ENCODE assay signal across 15 cellular contexts in the genomic region with DNA sequence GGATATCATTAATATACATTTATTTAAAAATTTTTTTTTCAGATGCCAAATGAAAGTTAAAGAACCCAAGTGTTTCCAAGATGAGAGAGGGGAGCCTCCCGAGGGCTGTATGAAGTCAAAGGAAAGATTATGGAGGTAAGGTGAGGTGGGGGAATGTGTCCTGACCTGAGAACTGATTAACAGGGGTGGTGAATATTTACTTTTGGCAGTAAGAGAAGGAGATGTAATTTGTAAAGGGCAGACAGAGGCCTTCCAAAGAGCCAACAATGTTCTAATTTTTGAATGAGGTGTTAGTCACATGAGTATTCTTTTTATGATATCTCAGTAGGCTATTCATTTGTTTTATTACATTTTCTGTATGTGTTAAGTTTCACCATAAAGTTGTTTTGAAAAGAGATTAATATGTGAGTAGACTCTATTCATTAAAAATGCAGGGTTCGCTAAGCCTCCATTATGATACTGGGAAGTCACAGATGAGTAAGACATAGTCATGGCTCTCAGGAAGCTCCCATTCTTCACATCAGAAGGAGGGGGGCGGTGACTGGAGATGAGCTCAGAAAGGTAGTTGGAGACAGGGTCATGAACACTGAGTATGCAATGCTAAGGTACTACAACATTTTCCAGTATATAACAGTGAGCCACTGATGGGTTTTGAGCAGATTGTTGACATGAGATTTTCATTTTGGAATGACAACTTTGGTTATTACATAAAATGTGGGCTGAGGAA.
A peak's percentile ranks its signal among the peaks of the same experiment; 100 is the strongest.
DNase-seq lines count a peak whose midpoint lies in the region; ATAC-seq and TF ChIP-seq lines count a peak whose summit lies in the region.
"Had no signal": no experiment of that assay in that cellular context is flagged by ENCODE, and none has a peak within 500 bp of the region (broad histone marks: within the 10 kb centered on the region; RNA-seq: fewer than 3 reads in every experiment).

No MANE protein-coding gene starts in this region.

- H3K27me3 Mint-ChIP-seq in CD14-positive monocyte (ENCODE audit: low read depth in 3 of 3): peaks cover 0 to 2% (median 0%) of the 10 kb centered on the region in 3 donors
- no peaks in the 10 kb centered on the region for H3K27me3 Mint-ChIP-seq in activated T-helper 17 cell treated with anti-CD3 and anti-CD28 coated beads, Interleukin-2, amount 50 U/mL, for 72 hours
- no peaks in the 10 kb centered on the region for H3K27me3 Mint-ChIP-seq in activated CD8-positive, alpha-beta memory T cell treated with anti-CD3 and anti-CD28 coated beads, Interleukin-2, amount 10 ng/mL, durations not matched to agents 7 days and 5 days

- intact Hi-C loops in CD14-positive monocyte (cut with micrococcal nuclease): loop anchor here (5.0 to 10.0 kb wide), 2 partner anchors 79 to 368 kb away; no protein-coding TSS in a partner anchor

- H3K9me3 ChIP-seq in effector memory CD4-positive, alpha-beta T cell (ENCODE audit: control insufficient read depth, low read length): no peaks in the 10 kb centered on the region
- H3K9me3 ChIP-seq: colonic mucosa, upper lobe of right lung had no signal

- H3K4me3 ChIP-seq in effector memory CD4-positive, alpha-beta T cell (ENCODE audit: insufficient read depth, low read depth, low read length, poor library complexity, severe bottlenecking): no peak overlapping the region
- H3K4me3 ChIP-seq: colonic mucosa, upper lobe of right lung had no signal

- H3K9me3 Mint-ChIP-seq in CD14-positive monocyte: peaks cover under 1 to 14% (median 7%) of the 10 kb centered on the region in 7 donors
- peaks cover 6% of the 10 kb centered on the region for H3K9me3 Mint-ChIP-seq in activated T-helper 17 cell treated with anti-CD3 and anti-CD28 coated beads, Interleukin-2, amount 50 U/mL, for 72 hours
- peaks cover 2% of the 10 kb centered on the region for H3K9me3 Mint-ChIP-seq in activated CD8-positive, alpha-beta memory T cell treated with anti-CD3 and anti-CD28 coated beads, Interleukin-2, amount 10 ng/mL, durations not matched to agents 7 days and 5 days (ENCODE audit: low read depth)

- DNase-seq in CD14-positive monocyte (ENCODE audit: low spot score) (no peak), HK-2 (ENCODE audit: unreplicated experiment) (peak; percentile 44), foreskin keratinocyte (peak; percentile 87 to 95), NAMALWA (ENCODE audit: low spot score) (no peak), LoVo (ENCODE audit: low spot score) (no peak)
- DNase-seq in effector memory CD4-positive, alpha-beta T cell: no peak
- no peak for DNase-seq in activated CD8-positive, alpha-beta memory T cell treated with anti-CD3 and anti-CD28 coated beads, Interleukin-2, amount 10 ng/mL, durations not matched to agents 7 days and 5 days
- DNase-seq: activated T-cell treated with anti-CD3 and anti-CD28 coated beads for 4 hours, colonic mucosa, NCI-H1417, NCI-H345, SW 1271, upper lobe of right lung had no signal

- no peaks in the 10 kb centered on the region for H3K27me3 ChIP-seq in foreskin keratinocyte
- H3K27me3 ChIP-seq in effector memory CD4-positive, alpha-beta T cell (replicated peaks; ENCODE audit: control insufficient read depth, insufficient read depth, low read length, poor library complexity, severe bottlenecking): no peaks in the 10 kb centered on the region
- H3K27me3 ChIP-seq: colonic mucosa, upper lobe of right lung had no signal

- H3K36me3 Mint-ChIP-seq in CD14-positive monocyte: peaks cover 0 to under 1% of the 10 kb centered on the region in 2 donors
- no peaks in the 10 kb centered on the region for H3K36me3 Mint-ChIP-seq in activated T-helper 17 cell treated with anti-CD3 and anti-CD28 coated beads, Interleukin-2, amount 50 U/mL, for 72 hours (ENCODE audit: low read depth)
- H3K36me3 Mint-ChIP-seq in activated CD8-positive, alpha-beta memory T cell treated with anti-CD3 and anti-CD28 coated beads, Interleukin-2, amount 10 ng/mL, durations not matched to agents 7 days and 5 days: no peaks in the 10 kb centered on the region

- peaks cover 48% of the 10 kb centered on the region for H3K4me1 Mint-ChIP-seq in CD14-positive monocyte
- H3K4me1 Mint-ChIP-seq in activated T-helper 17 cell treated with anti-CD3 and anti-CD28 coated beads, Interleukin-2, amount 50 U/mL, for 72 hours: no peaks in the 10 kb centered on the region
- H3K4me1 Mint-ChIP-seq in activated CD8-positive, alpha-beta memory T cell treated with anti-CD3 and anti-CD28 coated beads, Interleukin-2, amount 10 ng/mL, durations not matched to agents 7 days and 5 days: no peaks in the 10 kb centered on the region

- peak overlapping the region; percentile 64 to 90 (median 85) for H3K27ac Mint-ChIP-seq in CD14-positive monocyte
- no peak overlapping the region for H3K27ac Mint-ChIP-seq in activated T-helper 17 cell treated with anti-CD3 and anti-CD28 coated beads, Interleukin-2, amount 50 U/mL, for 72 hours
- no peak overlapping the region for H3K27ac Mint-ChIP-seq in activated CD8-positive, alpha-beta memory T cell treated with anti-CD3 and anti-CD28 coated beads, Interleukin-2, amount 10 ng/mL, durations not matched to agents 7 days and 5 days

- peak overlapping the region; percentile 93 for H3K27ac ChIP-seq in foreskin keratinocyte
- H3K27ac ChIP-seq in effector memory CD4-positive, alpha-beta T cell (ENCODE audit: insufficient read depth, low read length, poor library complexity, severe bottlenecking): no peak overlapping the region
- H3K27ac ChIP-seq: C4-2B, colonic mucosa, upper lobe of right lung had no signal

- TF ChIP-seq CTCF in CD14-positive monocyte (IDR thresholded peaks at IDR 0.05): no peak
- TF ChIP-seq CTCF in foreskin keratinocyte (conservative IDR thresholded peaks at IDR 0.05): no peak

- H3K36me3 ChIP-seq in effector memory CD4-positive, alpha-beta T cell (ENCODE audit: control insufficient read depth, insufficient read depth, low read length): no peaks in the 10 kb centered on the region
- H3K36me3 ChIP-seq: colonic mucosa, upper lobe of right lung had no signal

- CTCF ChIA-PET in activated CD8-positive, alpha-beta memory T cell treated with anti-CD3 and anti-CD28 coated beads, Interleukin-2, amount 10 ng/mL, durations not matched to agents 7 days and 5 days (lab: Charles Lee): no interaction called here

- peaks cover 23% of the 10 kb centered on the region for H3K4me1 ChIP-seq in foreskin keratinocyte
- no peaks in the 10 kb centered on the region for H3K4me1 ChIP-seq in effector memory CD4-positive, alpha-beta T cell (ENCODE audit: control insufficient read depth, insufficient read depth, low read length, poor library complexity, severe bottlenecking)
- H3K4me1 ChIP-seq: colonic mucosa, upper lobe of right lung had no signal

- peak; percentile 52 for ATAC-seq in activated T-helper 17 cell treated with anti-CD3 and anti-CD28 coated beads, Interleukin-2, amount 50 U/mL, for 72 hours (replicated peaks)
- peak; percentile 100 for ATAC-seq in foreskin keratinocyte
- ATAC-seq in activated CD8-positive, alpha-beta memory T cell treated with anti-CD3 and anti-CD28 coated beads, Interleukin-2, amount 10 ng/mL, durations not matched to agents 7 days and 5 days: no peak
- ATAC-seq: upper lobe of right lung had no signal

- H3K4me3 Mint-ChIP-seq in CD14-positive monocyte: no peak overlapping the region
- H3K4me3 Mint-ChIP-seq in activated T-helper 17 cell treated with anti-CD3 and anti-CD28 coated beads, Interleukin-2, amount 50 U/mL, for 72 hours: no peak overlapping the region
- no peak overlapping the region for H3K4me3 Mint-ChIP-seq in activated CD8-positive, alpha-beta memory T cell treated with anti-CD3 and anti-CD28 coated beads, Interleukin-2, amount 10 ng/mL, durations not matched to agents 7 days and 5 days

Comparison
In these comparisons a context has a peak if more than half of its experiments do, and no peak if none do; other contexts are left out.
1. DNase-seq: peak in HK-2 (single experiment) and foreskin keratinocyte (2 of 2); none in CD14-positive monocyte (single experiment), NAMALWA (single experiment), effector memory CD4-positive, alpha-beta T cell (0 of 3), activated CD8-positive, alpha-beta memory T cell treated with anti-CD3 and anti-CD28 coated beads, Interleukin-2, amount 10 ng/mL, durations not matched to agents 7 days and 5 days (single experiment) and LoVo (single experiment).
2. H3K27ac Mint-ChIP-seq: peak in CD14-positive monocyte (7 of 7); none in activated T-helper 17 cell treated with anti-CD3 and anti-CD28 coated beads, Interleukin-2, amount 50 U/mL, for 72 hours (single experiment) and activated CD8-positive, alpha-beta memory T cell treated with anti-CD3 and anti-CD28 coated beads, Interleukin-2, amount 10 ng/mL, durations not matched to agents 7 days and 5 days (single experiment).